ENCODE assay signal across 14 cellular contexts in the genomic region with DNA sequence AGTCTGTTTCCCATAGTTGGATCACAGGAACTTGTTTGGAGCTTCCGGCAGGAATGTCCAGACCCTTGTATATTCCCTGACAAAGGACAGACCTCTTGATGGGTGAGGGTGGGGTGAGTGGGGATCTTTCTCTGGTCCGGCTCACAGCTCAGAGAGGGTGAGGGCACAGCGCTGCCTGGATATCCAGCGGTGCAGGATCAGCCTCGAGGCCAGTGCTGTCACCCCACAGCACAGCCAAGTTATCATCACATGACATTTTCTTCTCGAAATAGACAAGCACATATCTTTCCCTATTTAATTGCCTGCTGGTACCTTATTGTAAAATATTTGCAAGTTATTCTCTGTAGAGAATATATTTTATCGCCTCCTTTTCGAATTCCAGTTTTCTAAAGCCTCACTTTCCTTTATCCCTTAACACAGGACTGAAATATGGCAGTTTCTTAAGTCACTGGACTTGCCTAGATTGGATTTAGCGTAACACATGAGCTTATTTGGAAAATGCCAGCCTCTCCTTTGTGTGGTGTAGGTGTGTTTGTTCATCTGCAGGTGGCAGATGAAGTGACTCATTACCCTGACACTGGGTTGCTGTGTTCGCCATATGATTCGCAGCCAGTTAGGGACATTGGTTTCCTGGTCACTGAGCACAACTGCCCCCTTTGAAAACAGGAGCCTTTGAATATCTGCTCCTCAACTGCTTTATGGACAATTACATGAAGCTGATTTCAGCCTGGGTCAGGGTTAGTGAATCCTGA. TPM values are rescaled to one million over a fixed set of nuclear protein-coding genes. Genes with fewer than 3 reads are reported as not detected.
DNase-seq lines count a peak whose midpoint lies in the region; ATAC-seq and TF ChIP-seq lines count a peak whose summit lies in the region.
"Had no signal": no experiment of that assay in that cellular context is flagged by ENCODE, and none has a peak within 500 bp of the region (broad histone marks: within the 10 kb centered on the region; RNA-seq: fewer than 3 reads in every experiment).

No MANE protein-coding gene starts in this region.

- H3K79me2 ChIP-seq in PC-3 (ENCODE audit: low read length) = no peaks in the 10 kb centered on the region

- H3K9me2 ChIP-seq in PC-3 (replicated peaks; ENCODE audit: low read length) = no peaks in the 10 kb centered on the region

- no TSS peak for BruUV-seq in PC-3 (replicated peaks; lab: Mats Ljungman, UMichigan)

- 72% methylated on average over 11 of the region's 11 CpGs for WGBS in urinary bladder

- CTCF ChIA-PET in PC-3 (lab: Charles Lee) = interaction anchor here (0.6 kb wide), 1 partner anchor 39 kb away, joined by 3 read pairs; no protein-coding TSS in a partner anchor

- peak overlapping the region; percentile 23; the same call in 1 of the 2 replicates for H2AFZ ChIP-seq in PC-3 (ENCODE audit: low read length)

- H3K27ac ChIP-seq in right atrium auricular region (no peak overlapping the region), PC-3 (ENCODE audit: low read length) (peak overlapping the region; percentile 37), urinary bladder (ENCODE audit: low read depth) (peak overlapping the region; percentile 75)
- H3K27ac ChIP-seq: HL-60, RWPE1, WERI-Rb-1 had no signal

- H3K4me3 ChIP-seq in right atrium auricular region = no peak overlapping the region
- H3K4me3 ChIP-seq in PC-3 (ENCODE audit: low read length) = no peak overlapping the region
- no peak overlapping the region for H3K4me3 ChIP-seq in kidney epithelial cell (ENCODE audit: low read depth, low read length)
- H3K4me3 ChIP-seq in urinary bladder (ENCODE audit: low read depth, low read length) = no peak overlapping the region

- no peaks in the 10 kb centered on the region for H3K4me1 ChIP-seq in right atrium auricular region
- peaks cover 38% of the 10 kb centered on the region for H3K4me1 ChIP-seq in PC-3 (ENCODE audit: insufficient read depth, low read length)
- H3K4me1 ChIP-seq in urinary bladder (ENCODE audit: insufficient read depth) = no peaks in the 10 kb centered on the region

- intact Hi-C loops in Right ventricle myocardium superior (cut with DNase I) (no loop called here), PC-3 (cut with micrococcal nuclease) (loop anchor here (5.0 kb wide), 2 partner anchors 157 to 707 kb away; no protein-coding TSS in a partner anchor)

- no peak for TF ChIP-seq CTCF in right atrium auricular region (IDR thresholded peaks at IDR 0.05)
- TF ChIP-seq CTCF in PC-3 (conservative IDR thresholded peaks at IDR 0.05; ENCODE audit: low read depth, low read length) = no peak
- no peak for TF ChIP-seq CTCF in kidney epithelial cell (IDR thresholded peaks at IDR 0.05; ENCODE audit: insufficient read depth, low read length, poor library complexity, severe bottlenecking)
- TF ChIP-seq CTCF in GM10266 (IDR thresholded peaks at IDR 0.05; ENCODE audit: control insufficient read depth, insufficient read depth, low read depth, missing control alignments) = no peak

- no peak overlapping the region for H3K9ac ChIP-seq in PC-3 (ENCODE audit: low read length)

- no peaks in the 10 kb centered on the region for H4K20me1 ChIP-seq in PC-3 (ENCODE audit: low read length)

- H3K9me3 ChIP-seq in right atrium auricular region (peaks cover 0 to 5% of the 10 kb centered on the region in 2 donors), PC-3 (ENCODE audit: low read length) (no peaks in the 10 kb centered on the region)

- H3K36me3 ChIP-seq in right atrium auricular region (no peaks in the 10 kb centered on the region), PC-3 (ENCODE audit: low read depth, low read length) (no peaks in the 10 kb centered on the region), kidney epithelial cell (ENCODE audit: control insufficient read depth, insufficient read depth, low read length) (no peaks in the 10 kb centered on the region), urinary bladder (ENCODE audit: insufficient read depth) (no peaks in the 10 kb centered on the region)
- H3K36me3 ChIP-seq: WERI-Rb-1 had no signal

- ATAC-seq in Right ventricle myocardium superior (ENCODE audit: poor library complexity) (peak; percentile 76), PC-3 (peak; percentile 89)

- POLR2A ChIA-PET in PC-3 (lab: Charles Lee; ENCODE audit: unreplicated experiment) = interaction anchor here (0.6 kb wide), 2 partner anchors 105 to 189 kb away, joined by 3 to 6 read pairs; no protein-coding TSS in a partner anchor

- DNase-seq in Right ventricle myocardium superior (no peak), right atrium auricular region (ENCODE audit: low spot score) (no peak), PC-3 (peak; percentile 78), kidney epithelial cell (ENCODE audit: low read depth) (peak; percentile 55), GM10266 (ENCODE audit: extremely low spot score) (no peak)
- DNase-seq in stimulated activated CD4-positive, alpha-beta T cell treated with anti-CD3 and anti-CD28 coated beads, Interleukin-15, amount 100 ng/mL, for 24 hours = no peak
- no peak for DNase-seq in activated CD4-positive, alpha-beta T cell treated with anti-CD3 and anti-CD28 coated beads for 1 hour
- DNase-seq: activated T-cell treated with anti-CD3 and anti-CD28 coated beads, Interleukin-2, amount 50 U/mL, for 24 hours; stimulated activated CD4-positive, alpha-beta T cell treated with anti-CD3 and anti-CD28 coated beads, Interleukin-2, amount 100 ng/mL, for 48 hours; WERI-Rb-1 had no signal

- no peaks in the 10 kb centered on the region for H3F3A ChIP-seq in PC-3 (ENCODE audit: low read length, unreplicated experiment)

- H3K27me3 ChIP-seq in right atrium auricular region (no peaks in the 10 kb centered on the region), PC-3 (ENCODE audit: low read length) (no peaks in the 10 kb centered on the region), kidney epithelial cell (ENCODE audit: control insufficient read depth, insufficient read depth, low read length) (no peaks in the 10 kb centered on the region)

- peak overlapping the region; percentile 15; the same call in 1 of the 2 replicates for H3K4me2 ChIP-seq in PC-3 (ENCODE audit: low read length)

RNA-seq across cellular contexts. Expression of gene CLIC6, which starts 21.4 kb away (rescaled TPM):
- total RNA-seq in Right ventricle myocardium superior (7.7 TPM), right atrium auricular region (1 to 10 TPM; 5.1 to 7.0 TPM), PC-3 (2014; rRNA removed) (not detected in 2 replicates), kidney epithelial cell (6.3 and 8.0 TPM in 2 replicates), urinary bladder (17.2 TPM)
- polyA plus RNA-seq in urinary bladder = 4.6 TPM
- total RNA-seq: A673 had no signal

Comparison
In these comparisons a context has a peak if more than half of its experiments do, and no peak if none do; other contexts are left out.
1. DNase-seq: peak in PC-3 (single experiment) and kidney epithelial cell (single experiment); none in Right ventricle myocardium superior (single experiment), right atrium auricular region (single experiment), stimulated activated CD4-positive, alpha-beta T cell treated with anti-CD3 and anti-CD28 coated beads, Interleukin-15, amount 100 ng/mL, for 24 hours (single experiment), activated CD4-positive, alpha-beta T cell treated with anti-CD3 and anti-CD28 coated beads for 1 hour (single experiment) and GM10266 (single experiment).
2. H3K27ac ChIP-seq: peak in PC-3 (single experiment) and urinary bladder (single experiment); none in right atrium auricular region (0 of 2).